In genomic region chr5:149256451-149256850, GRCh38 we compare ENCODE assay signal across 35 cellular contexts. TPM values are rescaled to one million over a fixed set of nuclear protein-coding genes. Genes with fewer than 3 reads are reported as not detected.
A peak's percentile ranks its signal among the peaks of the same experiment; 100 is the strongest.
DNase-seq lines count a peak whose midpoint lies in the region; ATAC-seq, FAIRE-seq and TF ChIP-seq lines count a peak whose summit lies in the region.
"Had no signal": no experiment of that assay in that cellular context is flagged by ENCODE, and none has a peak within 500 bp of the region (broad histone marks: within the 10 kb centered on the region; RNA-seq: fewer than 3 reads in every experiment).

No MANE protein-coding gene starts in this region.

- H3K4me3 Mint-ChIP-seq in naive thymus-derived CD4-positive, alpha-beta T cell: no peak overlapping the region
- H3K4me3 Mint-ChIP-seq: activated CD4-positive, alpha-beta memory T cell treated with anti-CD3 and anti-CD28 coated beads for 36 hours; activated T-cell treated with anti-CD3 and anti-CD28 coated beads, Interleukin-2, amount 50 U/mL, for 72 hours; nephron progenitor cell; stimulated activated naive B cell treated with anti-CD40 and anti-IgM and Interleukin-4, amounts not matched to agents 10 μg/mL and 1 μg/mL and 100 μg/mL, for 72 hours had no signal

- H3K4me1 Mint-ChIP-seq in naive thymus-derived CD4-positive, alpha-beta T cell: peaks cover 0 to 14% (median 0%) of the 10 kb centered on the region in 7 donors
- H3K4me1 Mint-ChIP-seq: nephron progenitor cell; stimulated activated naive B cell treated with anti-CD40 and anti-IgM and Interleukin-4, amounts not matched to agents 10 μg/mL and 1 μg/mL and 100 μg/mL, for 72 hours had no signal

- H3K9me3 Mint-ChIP-seq in naive thymus-derived CD4-positive, alpha-beta T cell: peaks cover 0 to 8% (median 0%) of the 10 kb centered on the region in 11 donors
- H3K9me3 Mint-ChIP-seq: activated CD4-positive, alpha-beta memory T cell treated with anti-CD3 and anti-CD28 coated beads for 36 hours; nephron progenitor cell; stimulated activated naive B cell treated with anti-CD40 and anti-IgM and Interleukin-4, amounts not matched to agents 10 μg/mL and 1 μg/mL and 100 μg/mL, for 72 hours had no signal

- H3K9me3 ChIP-seq in naive thymus-derived CD4-positive, alpha-beta T cell (ENCODE audit: control insufficient read depth in 2 of 3, low read length in 3 of 3): no peaks in the 10 kb centered on the region
- H3K9me3 ChIP-seq: colonic mucosa, pancreas, upper lobe of left lung had no signal

- H3K27me3 ChIP-seq in naive thymus-derived CD4-positive, alpha-beta T cell (ENCODE audit: control insufficient read depth in 2 of 2, insufficient read depth in 2 of 2, low read length in 2 of 2): no peaks in the 10 kb centered on the region
- H3K27me3 ChIP-seq: colonic mucosa, pancreas, upper lobe of left lung had no signal

- H3K27ac Mint-ChIP-seq in naive thymus-derived CD4-positive, alpha-beta T cell: no peak overlapping the region
- H3K27ac Mint-ChIP-seq: activated CD4-positive, alpha-beta memory T cell treated with anti-CD3 and anti-CD28 coated beads for 36 hours; activated T-cell treated with anti-CD3 and anti-CD28 coated beads, Interleukin-2, amount 50 U/mL, for 72 hours; nephron progenitor cell; stimulated activated naive B cell treated with anti-CD40 and anti-IgM and Interleukin-4, amounts not matched to agents 10 μg/mL and 1 μg/mL and 100 μg/mL, for 72 hours had no signal

- DNase-seq in EL (peak; percentile 63), RCC 7860 (ENCODE audit: low spot score) (peak; percentile 53), fibroblast of peridontal ligament (ENCODE audit: extremely low read depth) (peak; percentile 12), non-pigmented ciliary epithelial cell (ENCODE audit: low read depth) (peak; percentile 27), cardiac septum (ENCODE audit: low spot score) (no peak), GM10266 (ENCODE audit: extremely low spot score) (no peak), dermis blood vessel endothelial cell (no peak)
- DNase-seq in naive thymus-derived CD4-positive, alpha-beta T cell: no peak
- DNase-seq: activated CD4-positive, alpha-beta memory T cell treated with anti-CD3 and anti-CD28 coated beads for 36 hours; activated CD4-positive, CD25-positive, alpha-beta regulatory T cell treated with anti-CD3 and anti-CD28 coated beads, Interleukin-2, amount 50 U/mL, for 72 hours; activated naive CD4-positive, alpha-beta T cell treated with Interleukin-2 at 50 U/mL for 16 hours; activated T-cell treated with anti-CD3 and anti-CD28 coated beads, Interleukin-2, amount 50 U/mL, for 72 hours; amygdala; colonic mucosa; DMS79; effector memory CD4-positive, alpha-beta T cell; foreskin fibroblast; head of caudate nucleus; NCI-H1417 treated with DMSO at 0.1 percent for 48 hours; NCI-H2081; NCI-H526 treated with DMSO at 0.1 percent for 48 hours; nephron progenitor cell; pancreas; PC-3; retina; Right ventricle myocardium superior; small intestine; stimulated activated naive B cell treated with anti-CD40 and anti-IgM and Interleukin-4, amounts not matched to agents 10 μg/mL and 1 μg/mL and 100 μg/mL, for 72 hours; T-helper 2 cell; upper lobe of left lung had no signal

- H3K36me3 ChIP-seq in naive thymus-derived CD4-positive, alpha-beta T cell (ENCODE audit: control insufficient read depth in 2 of 3, insufficient read depth in 3 of 3, low read length in 3 of 3): no peaks in the 10 kb centered on the region
- H3K36me3 ChIP-seq: colonic mucosa, pancreas had no signal

- H3K36me3 Mint-ChIP-seq in naive thymus-derived CD4-positive, alpha-beta T cell: no peaks in the 10 kb centered on the region
- H3K36me3 Mint-ChIP-seq: activated CD4-positive, alpha-beta memory T cell treated with anti-CD3 and anti-CD28 coated beads for 36 hours; stimulated activated naive B cell treated with anti-CD40 and anti-IgM and Interleukin-4, amounts not matched to agents 10 μg/mL and 1 μg/mL and 100 μg/mL, for 72 hours had no signal

- H3K27ac ChIP-seq in naive thymus-derived CD4-positive, alpha-beta T cell (ENCODE audit: low read depth, low read length): no peak overlapping the region
- H3K27ac ChIP-seq: colonic mucosa, epithelial cell of prostate, HL-60, pancreas, upper lobe of left lung had no signal

- peaks cover 0 to 22% (median 3%) of the 10 kb centered on the region in 5 donors for H3K27me3 Mint-ChIP-seq in naive thymus-derived CD4-positive, alpha-beta T cell
- H3K27me3 Mint-ChIP-seq: activated CD4-positive, alpha-beta memory T cell treated with anti-CD3 and anti-CD28 coated beads for 36 hours had no signal

- POLR2A ChIA-PET in naive thymus-derived CD4-positive, alpha-beta T cell (lab: Charles Lee): interaction anchor here (0.8 kb wide), 2 partner anchors 15 to 343 kb away, joined by 3 read pairs; no protein-coding TSS in a partner anchor

- no peaks in the 10 kb centered on the region for H3K4me1 ChIP-seq in naive thymus-derived CD4-positive, alpha-beta T cell (ENCODE audit: control insufficient read depth in 2 of 2, insufficient read depth in 2 of 2, low read length in 2 of 2)
- H3K4me1 ChIP-seq: colonic mucosa, pancreas, upper lobe of left lung had no signal

- intact Hi-C loops in cardiac septum (cut with DNase I): no loop called here
- intact Hi-C loops in naive thymus-derived CD4-positive, alpha-beta T cell (cut with micrococcal nuclease): no loop called here

- no peak for TF ChIP-seq CTCF in GM10266 (IDR thresholded peaks at IDR 0.05; ENCODE audit: control insufficient read depth, insufficient read depth, low read depth, missing control alignments)

- no peak overlapping the region for H3K4me3 ChIP-seq in naive thymus-derived CD4-positive, alpha-beta T cell (ENCODE audit: low read length)
- H3K4me3 ChIP-seq: colonic mucosa, lung, pancreas, upper lobe of left lung had no signal

- no peak for ATAC-seq in naive thymus-derived CD4-positive, alpha-beta T cell
- ATAC-seq: activated T-cell treated with anti-CD3 and anti-CD28 coated beads, Interleukin-2, amount 50 U/mL, for 72 hours; pancreas; PC-3; stimulated activated naive B cell treated with anti-CD40 and anti-IgM and Interleukin-4, amounts not matched to agents 10 μg/mL and 1 μg/mL and 100 μg/mL, for 72 hours had no signal

- CTCF ChIA-PET in naive thymus-derived CD4-positive, alpha-beta T cell (lab: Charles Lee): interaction anchor here (1.6 kb wide), 1 partner anchor 12 kb away, joined by 6 read pairs; no protein-coding TSS in a partner anchor

- peak; percentile 76 for FAIRE-seq in RCC 7860 (lab: Jason Lieb, UNC)
- FAIRE-seq: GM18507, GM19239, pancreas, small intestine had no signal

RNA-seq across cellular contexts. Expression of gene AFAP1L1, which starts 15.2 kb away (rescaled TPM):
- 55.2 TPM for total RNA-seq in cardiac septum
- total RNA-seq in naive thymus-derived CD4-positive, alpha-beta T cell: under 1 TPM in 3 of 5 experiments, not detected in 2; 0.08 to 0.76 (median 0.49) TPM
- 1 to 10 TPM in 1 of 2 donors, under 1 TPM in 1; 0.18 to 1.1 TPM for polyA plus RNA-seq in naive thymus-derived CD4-positive, alpha-beta T cell
- total RNA-seq in dermis blood vessel endothelial cell: 234 and 264 TPM in 2 replicates
- total RNA-seq: activated CD4-positive, alpha-beta memory T cell treated with anti-CD3 and anti-CD28 coated beads for 36 hours had no signal

Comparison
In these comparisons a context has a peak if more than half of its experiments do, and no peak if none do; other contexts are left out.
1. DNase-seq: peak in EL (single experiment), RCC 7860 (single experiment), fibroblast of peridontal ligament (single experiment) and non-pigmented ciliary epithelial cell (single experiment); none in cardiac septum (single experiment), GM10266 (single experiment), naive thymus-derived CD4-positive, alpha-beta T cell (0 of 9) and dermis blood vessel endothelial cell (single experiment).
2. RNA of gene AFAP1L1, which starts 15.2 kb away (total RNA-seq): 234 to 264 TPM in dermis blood vessel endothelial cell and 55.2 TPM in cardiac septum (single experiment); 0.08 to 0.76 TPM in naive thymus-derived CD4-positive, alpha-beta T cell; every median in the first group is over 10 times any median in the second.